Comparison of ENCODE assay signal across 1 cellular context in the genomic region with DNA sequence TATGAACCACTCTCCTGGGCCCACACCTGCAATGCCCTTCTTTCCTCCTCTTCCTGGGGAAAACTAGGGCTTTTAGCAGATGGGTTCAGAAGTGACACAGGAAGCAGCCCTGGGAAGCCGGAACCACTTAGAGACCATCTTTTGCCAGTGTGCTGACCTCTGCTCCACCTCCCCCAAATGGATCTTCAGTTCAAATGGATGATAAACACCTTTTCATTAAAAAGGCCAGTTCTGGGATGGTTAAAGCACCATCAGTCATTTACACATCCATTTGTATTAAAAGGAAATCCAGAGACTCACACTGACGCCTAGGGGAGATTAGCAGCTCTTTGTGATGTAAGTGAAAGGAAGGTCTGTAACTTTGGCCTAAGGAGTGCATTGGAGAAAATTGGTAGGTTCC.
TF ChIP-seq lines count a peak whose summit lies in the region.

No MANE protein-coding gene starts in this region.

TF ChIP-seq in H1, 55 proteins besides CTCF, POLR2A, EP300 and RAD21 (continued from another document):
- TF ChIP-seq SIX5 (IDR thresholded peaks at IDR 0.05; ENCODE audit: low read depth, low read length) (no peak), FOSL1 (IDR thresholded peaks at IDR 0.05; ENCODE audit: insufficient read depth, low read depth, low read length) (no peak), TAF7 (optimal IDR thresholded peaks at IDR 0.05; ENCODE audit: borderline replicate concordance, low read depth, low read length) (no peak), EGR1 (IDR thresholded peaks at IDR 0.05; ENCODE audit: borderline replicate concordance, low read depth, low read length) (peak; percentile 92), POU5F1 (IDR thresholded peaks at IDR 0.05; ENCODE audit: low read depth, low read length) (peak; percentile 88; the same call in 1 of the 2 replicates), GTF2F1 (IDR thresholded peaks at IDR 0.05; ENCODE audit: borderline replicate concordance, low read depth, low read length) (no peak), CREB1 (IDR thresholded peaks at IDR 0.05) (peak; percentile 35; the same call in 1 of the 2 replicates), BRCA1 (IDR thresholded peaks at IDR 0.05; ENCODE audit: low read depth, low read length) (no peak), MAFK (IDR thresholded peaks at IDR 0.05; ENCODE audit: low read depth, low read length) (no peak), KDM5A (IDR thresholded peaks at IDR 0.05; ENCODE audit: low read length) (no peak), SIN3A (conservative IDR thresholded peaks at IDR 0.05 in 1 of 2, IDR thresholded peaks at IDR 0.05 in 1 of 2; ENCODE audit: low read depth in 1 of 2, low read length in 2 of 2) (0 out of 4 replicates have a peak, but pooled peaks of 1 of the 2 experiments have one; percentile 21), BACH1 (IDR thresholded peaks at IDR 0.05; ENCODE audit: low read length) (no peak), SP4 (IDR thresholded peaks at IDR 0.05; ENCODE audit: low read length) (no peak), CTBP2 (IDR thresholded peaks at IDR 0.05; ENCODE audit: borderline replicate concordance, insufficient read depth, insufficient read length, low read length) (no peak), TAF1 (IDR thresholded peaks at IDR 0.05; ENCODE audit: low read depth, low read length) (no peak), TCF12 (IDR thresholded peaks at IDR 0.05; ENCODE audit: low read depth, low read length) (peak; percentile 96), HDAC6 (IDR thresholded peaks at IDR 0.05; ENCODE audit: low read depth, low read length) (no peak), SP1 (IDR thresholded peaks at IDR 0.05; ENCODE audit: low read depth, low read length) (peak; percentile 84), JUN (IDR thresholded peaks at IDR 0.05; ENCODE audit: low read depth, low read length) (no peak), RXRA (IDR thresholded peaks at IDR 0.05; ENCODE audit: insufficient read depth, low read depth, low read length) (peak; percentile 96), SIRT6 (IDR thresholded peaks at IDR 0.05; ENCODE audit: low read length) (no peak), CHD1 (IDR thresholded peaks at IDR 0.05; ENCODE audit: low read depth, low read length) (no peak), KDM4A (IDR thresholded peaks at IDR 0.05; ENCODE audit: low read depth, low read length, severe bottlenecking) (no peak), EZH2 (IDR thresholded peaks at IDR 0.05; ENCODE audit: low read depth, low read length, severe bottlenecking) (no peak), SRF (IDR thresholded peaks at IDR 0.05; ENCODE audit: low read depth, low read length) (no peak), BCL11A (IDR thresholded peaks at IDR 0.05; ENCODE audit: low read depth in 2 of 2, low read length in 2 of 2) (peak in 1 of 2 experiments; percentile 82), RFX5 (IDR thresholded peaks at IDR 0.05; ENCODE audit: borderline replicate concordance, low read depth, low read length) (no peak), RBBP5 (IDR thresholded peaks at IDR 0.05; ENCODE audit: borderline replicate concordance, low read depth, low read length) (no peak), RNF2 (IDR thresholded peaks at IDR 0.05; ENCODE audit: borderline replicate concordance, low read depth, low read length, missing control alignments, poor library complexity, severe bottlenecking) (no peak), ZNF274 (IDR thresholded peaks at IDR 0.05; ENCODE audit: borderline replicate concordance, extremely low read depth, low read length) (peak; percentile 58; the same call in 1 of the 2 replicates), HDAC2 (IDR thresholded peaks at IDR 0.05; ENCODE audit: borderline replicate concordance in 1 of 2, low read depth in 2 of 2, low read length in 2 of 2) (peak; percentile 79 to 80; a peak in 2 of 4 replicates), CBX8 (IDR thresholded peaks at IDR 0.05; ENCODE audit: borderline replicate concordance, low read depth, low read length) (no peak), KDM1A (IDR thresholded peaks at IDR 0.05; ENCODE audit: borderline replicate concordance, low read length) (no peak), ASH2L (IDR thresholded peaks at IDR 0.05; ENCODE audit: low read length) (no peak), CBX5 (IDR thresholded peaks at IDR 0.05; ENCODE audit: low read depth, low read length) (no peak), POLR2AphosphoS5 (IDR thresholded peaks at IDR 0.05; ENCODE audit: low read depth, low read length) (peak; percentile 97), JUND (IDR thresholded peaks at IDR 0.05; ENCODE audit: low read length) (no peak), NRF1 (IDR thresholded peaks at IDR 0.05; ENCODE audit: low read depth, low read length) (no peak), TBP (IDR thresholded peaks at IDR 0.05; ENCODE audit: low read depth, low read length) (no peak), TEAD4 (IDR thresholded peaks at IDR 0.05; ENCODE audit: low read depth, low read length) (no peak), SAP30 (IDR thresholded peaks at IDR 0.05; ENCODE audit: insufficient read depth, insufficient replicate concordance, low read length) (no peak), YY1 (IDR thresholded peaks at IDR 0.05; ENCODE audit: low read depth, low read length) (no peak), CEBPB (IDR thresholded peaks at IDR 0.05; ENCODE audit: low read depth, low read length) (no peak), GABPA (IDR thresholded peaks at IDR 0.05; ENCODE audit: borderline replicate concordance, insufficient read depth, low read length) (no peak), NANOG (IDR thresholded peaks at IDR 0.05; ENCODE audit: insufficient read depth, low read depth, low read length, poor library complexity, severe bottlenecking) (peak; percentile 83)
- TF ChIP-seq, protein P1, sequence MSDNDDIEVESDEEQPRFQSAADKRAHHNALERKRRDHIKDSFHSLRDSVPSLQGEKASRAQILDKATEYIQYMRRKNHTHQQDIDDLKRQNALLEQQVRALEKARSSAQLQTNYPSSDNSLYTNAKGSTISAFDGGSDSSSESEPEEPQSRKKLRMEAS (IDR thresholded peaks at IDR 0.05) = no peak
- TF ChIP-seq, protein P2, sequence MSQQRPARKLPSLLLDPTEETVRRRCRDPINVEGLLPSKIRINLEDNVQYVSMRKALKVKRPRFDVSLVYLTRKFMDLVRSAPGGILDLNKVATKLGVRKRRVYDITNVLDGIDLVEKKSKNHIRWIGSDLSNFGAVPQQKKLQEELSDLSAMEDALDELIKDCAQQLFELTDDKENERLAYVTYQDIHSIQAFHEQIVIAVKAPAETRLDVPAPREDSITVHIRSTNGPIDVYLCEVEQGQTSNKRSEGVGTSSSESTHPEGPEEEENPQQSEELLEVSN (IDR thresholded peaks at IDR 0.05) = no peak
- TF ChIP-seq, protein P3, sequence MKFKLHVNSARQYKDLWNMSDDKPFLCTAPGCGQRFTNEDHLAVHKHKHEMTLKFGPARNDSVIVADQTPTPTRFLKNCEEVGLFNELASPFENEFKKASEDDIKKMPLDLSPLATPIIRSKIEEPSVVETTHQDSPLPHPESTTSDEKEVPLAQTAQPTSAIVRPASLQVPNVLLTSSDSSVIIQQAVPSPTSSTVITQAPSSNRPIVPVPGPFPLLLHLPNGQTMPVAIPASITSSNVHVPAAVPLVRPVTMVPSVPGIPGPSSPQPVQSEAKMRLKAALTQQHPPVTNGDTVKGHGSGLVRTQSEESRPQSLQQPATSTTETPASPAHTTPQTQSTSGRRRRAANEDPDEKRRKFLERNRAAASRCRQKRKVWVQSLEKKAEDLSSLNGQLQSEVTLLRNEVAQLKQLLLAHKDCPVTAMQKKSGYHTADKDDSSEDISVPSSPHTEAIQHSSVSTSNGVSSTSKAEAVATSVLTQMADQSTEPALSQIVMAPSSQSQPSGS (IDR thresholded peaks at IDR 0.05; ENCODE audit: low read length) = peak; percentile 79; the same call in 1 of the 2 replicates
- TF ChIP-seq, protein P4, sequence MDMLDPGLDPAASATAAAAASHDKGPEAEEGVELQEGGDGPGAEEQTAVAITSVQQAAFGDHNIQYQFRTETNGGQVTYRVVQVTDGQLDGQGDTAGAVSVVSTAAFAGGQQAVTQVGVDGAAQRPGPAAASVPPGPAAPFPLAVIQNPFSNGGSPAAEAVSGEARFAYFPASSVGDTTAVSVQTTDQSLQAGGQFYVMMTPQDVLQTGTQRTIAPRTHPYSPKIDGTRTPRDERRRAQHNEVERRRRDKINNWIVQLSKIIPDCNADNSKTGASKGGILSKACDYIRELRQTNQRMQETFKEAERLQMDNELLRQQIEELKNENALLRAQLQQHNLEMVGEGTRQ (IDR thresholded peaks at IDR 0.05; ENCODE audit: low read length) = no peak
- TF ChIP-seq, protein P5, sequence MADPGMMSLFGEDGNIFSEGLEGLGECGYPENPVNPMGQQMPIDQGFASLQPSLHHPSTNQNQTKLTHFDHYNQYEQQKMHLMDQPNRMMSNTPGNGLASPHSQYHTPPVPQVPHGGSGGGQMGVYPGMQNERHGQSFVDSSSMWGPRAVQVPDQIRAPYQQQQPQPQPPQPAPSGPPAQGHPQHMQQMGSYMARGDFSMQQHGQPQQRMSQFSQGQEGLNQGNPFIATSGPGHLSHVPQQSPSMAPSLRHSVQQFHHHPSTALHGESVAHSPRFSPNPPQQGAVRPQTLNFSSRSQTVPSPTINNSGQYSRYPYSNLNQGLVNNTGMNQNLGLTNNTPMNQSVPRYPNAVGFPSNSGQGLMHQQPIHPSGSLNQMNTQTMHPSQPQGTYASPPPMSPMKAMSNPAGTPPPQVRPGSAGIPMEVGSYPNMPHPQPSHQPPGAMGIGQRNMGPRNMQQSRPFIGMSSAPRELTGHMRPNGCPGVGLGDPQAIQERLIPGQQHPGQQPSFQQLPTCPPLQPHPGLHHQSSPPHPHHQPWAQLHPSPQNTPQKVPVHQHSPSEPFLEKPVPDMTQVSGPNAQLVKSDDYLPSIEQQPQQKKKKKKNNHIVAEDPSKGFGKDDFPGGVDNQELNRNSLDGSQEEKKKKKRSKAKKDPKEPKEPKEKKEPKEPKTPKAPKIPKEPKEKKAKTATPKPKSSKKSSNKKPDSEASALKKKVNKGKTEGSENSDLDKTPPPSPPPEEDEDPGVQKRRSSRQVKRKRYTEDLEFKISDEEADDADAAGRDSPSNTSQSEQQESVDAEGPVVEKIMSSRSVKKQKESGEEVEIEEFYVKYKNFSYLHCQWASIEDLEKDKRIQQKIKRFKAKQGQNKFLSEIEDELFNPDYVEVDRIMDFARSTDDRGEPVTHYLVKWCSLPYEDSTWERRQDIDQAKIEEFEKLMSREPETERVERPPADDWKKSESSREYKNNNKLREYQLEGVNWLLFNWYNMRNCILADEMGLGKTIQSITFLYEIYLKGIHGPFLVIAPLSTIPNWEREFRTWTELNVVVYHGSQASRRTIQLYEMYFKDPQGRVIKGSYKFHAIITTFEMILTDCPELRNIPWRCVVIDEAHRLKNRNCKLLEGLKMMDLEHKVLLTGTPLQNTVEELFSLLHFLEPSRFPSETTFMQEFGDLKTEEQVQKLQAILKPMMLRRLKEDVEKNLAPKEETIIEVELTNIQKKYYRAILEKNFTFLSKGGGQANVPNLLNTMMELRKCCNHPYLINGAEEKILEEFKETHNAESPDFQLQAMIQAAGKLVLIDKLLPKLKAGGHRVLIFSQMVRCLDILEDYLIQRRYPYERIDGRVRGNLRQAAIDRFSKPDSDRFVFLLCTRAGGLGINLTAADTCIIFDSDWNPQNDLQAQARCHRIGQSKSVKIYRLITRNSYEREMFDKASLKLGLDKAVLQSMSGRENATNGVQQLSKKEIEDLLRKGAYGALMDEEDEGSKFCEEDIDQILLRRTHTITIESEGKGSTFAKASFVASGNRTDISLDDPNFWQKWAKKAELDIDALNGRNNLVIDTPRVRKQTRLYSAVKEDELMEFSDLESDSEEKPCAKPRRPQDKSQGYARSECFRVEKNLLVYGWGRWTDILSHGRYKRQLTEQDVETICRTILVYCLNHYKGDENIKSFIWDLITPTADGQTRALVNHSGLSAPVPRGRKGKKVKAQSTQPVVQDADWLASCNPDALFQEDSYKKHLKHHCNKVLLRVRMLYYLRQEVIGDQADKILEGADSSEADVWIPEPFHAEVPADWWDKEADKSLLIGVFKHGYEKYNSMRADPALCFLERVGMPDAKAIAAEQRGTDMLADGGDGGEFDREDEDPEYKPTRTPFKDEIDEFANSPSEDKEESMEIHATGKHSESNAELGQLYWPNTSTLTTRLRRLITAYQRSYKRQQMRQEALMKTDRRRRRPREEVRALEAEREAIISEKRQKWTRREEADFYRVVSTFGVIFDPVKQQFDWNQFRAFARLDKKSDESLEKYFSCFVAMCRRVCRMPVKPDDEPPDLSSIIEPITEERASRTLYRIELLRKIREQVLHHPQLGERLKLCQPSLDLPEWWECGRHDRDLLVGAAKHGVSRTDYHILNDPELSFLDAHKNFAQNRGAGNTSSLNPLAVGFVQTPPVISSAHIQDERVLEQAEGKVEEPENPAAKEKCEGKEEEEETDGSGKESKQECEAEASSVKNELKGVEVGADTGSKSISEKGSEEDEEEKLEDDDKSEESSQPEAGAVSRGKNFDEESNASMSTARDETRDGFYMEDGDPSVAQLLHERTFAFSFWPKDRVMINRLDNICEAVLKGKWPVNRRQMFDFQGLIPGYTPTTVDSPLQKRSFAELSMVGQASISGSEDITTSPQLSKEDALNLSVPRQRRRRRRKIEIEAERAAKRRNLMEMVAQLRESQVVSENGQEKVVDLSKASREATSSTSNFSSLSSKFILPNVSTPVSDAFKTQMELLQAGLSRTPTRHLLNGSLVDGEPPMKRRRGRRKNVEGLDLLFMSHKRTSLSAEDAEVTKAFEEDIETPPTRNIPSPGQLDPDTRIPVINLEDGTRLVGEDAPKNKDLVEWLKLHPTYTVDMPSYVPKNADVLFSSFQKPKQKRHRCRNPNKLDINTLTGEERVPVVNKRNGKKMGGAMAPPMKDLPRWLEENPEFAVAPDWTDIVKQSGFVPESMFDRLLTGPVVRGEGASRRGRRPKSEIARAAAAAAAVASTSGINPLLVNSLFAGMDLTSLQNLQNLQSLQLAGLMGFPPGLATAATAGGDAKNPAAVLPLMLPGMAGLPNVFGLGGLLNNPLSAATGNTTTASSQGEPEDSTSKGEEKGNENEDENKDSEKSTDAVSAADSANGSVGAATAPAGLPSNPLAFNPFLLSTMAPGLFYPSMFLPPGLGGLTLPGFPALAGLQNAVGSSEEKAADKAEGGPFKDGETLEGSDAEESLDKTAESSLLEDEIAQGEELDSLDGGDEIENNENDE (IDR thresholded peaks at IDR 0.05; ENCODE audit: insufficient replicate concordance, low read length) = peak; percentile 91
- TF ChIP-seq, protein P6, sequence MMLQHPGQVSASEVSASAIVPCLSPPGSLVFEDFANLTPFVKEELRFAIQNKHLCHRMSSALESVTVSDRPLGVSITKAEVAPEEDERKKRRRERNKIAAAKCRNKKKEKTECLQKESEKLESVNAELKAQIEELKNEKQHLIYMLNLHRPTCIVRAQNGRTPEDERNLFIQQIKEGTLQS (IDR thresholded peaks at IDR 0.05; ENCODE audit: insufficient read depth, low read depth, low read length) = no peak
